Comparison of ENCODE assay signal across 11 cellular contexts in the genomic region with DNA sequence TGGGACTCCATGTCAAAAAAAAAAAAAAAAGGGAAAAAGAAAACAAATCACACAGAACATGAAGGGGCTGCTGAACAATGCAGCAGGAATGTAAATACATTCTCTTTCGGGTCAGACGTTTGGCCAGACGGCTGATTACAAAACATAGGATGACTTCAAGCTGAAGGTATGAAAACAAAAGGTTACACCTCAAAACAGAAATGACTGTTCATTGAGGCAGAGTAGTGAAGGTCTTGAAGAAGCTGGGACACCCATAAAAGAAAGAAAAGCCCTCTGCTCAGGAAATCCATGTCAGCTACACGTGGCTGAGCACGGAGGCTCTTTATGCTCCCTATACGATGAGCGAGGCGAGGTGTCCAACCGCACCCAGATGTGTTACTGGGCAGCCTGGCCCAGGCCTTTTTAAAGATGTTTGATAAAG. TPM values are rescaled to one million over a fixed set of nuclear protein-coding genes. Genes with fewer than 3 reads are reported as not detected.
DNase-seq lines count a peak whose midpoint lies in the region; ATAC-seq, FAIRE-seq and TF ChIP-seq lines count a peak whose summit lies in the region.
"Had no signal": no experiment of that assay in that cellular context is flagged by ENCODE, and none has a peak within 500 bp of the region (broad histone marks: within the 10 kb centered on the region; RNA-seq: fewer than 3 reads in every experiment).

No MANE protein-coding gene starts in this region.

- TF ChIP-seq POLR2A in HepG2 (IDR thresholded peaks at IDR 0.05; ENCODE audit: insufficient read depth in 1 of 2, low read depth in 2 of 2, low read length in 2 of 2): no peak

- H3K4me3 ChIP-seq in cardiac fibroblast (replicated peaks in 1 of 2; ENCODE audit: low read depth in 2 of 2, low read length in 2 of 2): no peak overlapping the region
- peak overlapping the region in 1 of 3 experiments; percentile 12; a peak in 1 of 6 replicates for H3K4me3 ChIP-seq in HepG2 (replicated peaks in 1 of 3; ENCODE audit: insufficient read depth in 1 of 3, low read depth in 2 of 3, low read length in 3 of 3)
- no peak overlapping the region for H3K4me3 ChIP-seq in colonic mucosa
- H3K4me3 ChIP-seq: psoas muscle had no signal

- no peaks in the 10 kb centered on the region for H3K36me3 ChIP-seq in HepG2 (replicated peaks in 1 of 2; ENCODE audit: control insufficient read depth in 1 of 2, insufficient read depth in 2 of 2, low read length in 2 of 2)
- H3K36me3 ChIP-seq in colonic mucosa: no peaks in the 10 kb centered on the region

- peak overlapping the region; percentile 59 for H3K4me2 ChIP-seq in HepG2 (ENCODE audit: low read depth, low read length)

- CTCF ChIA-PET in HepG2 (lab: Yijun Ruan, JAX; ENCODE audit: low intra/inter-chr PET ratio, low total read pairs): no interaction called here

- H3K9me3 ChIP-seq in HepG2 (ENCODE audit: low read length) (no peaks in the 10 kb centered on the region), colonic mucosa (no peaks in the 10 kb centered on the region)
- H3K9me3 ChIP-seq: psoas muscle had no signal

- no peaks in the 10 kb centered on the region for H3K27me3 Mint-ChIP-seq in activated T-helper 17 cell treated with anti-CD3 and anti-CD28 coated beads, Interleukin-2, amount 50 U/mL, for 72 hours

- intact Hi-C loops in HepG2 (cut with micrococcal nuclease; ENCODE audit: unreplicated experiment) (loop anchor here (5.0 kb wide), 1 partner anchor 35 kb away; no protein-coding TSS in a partner anchor), colonic mucosa (cut with DNase I) (no loop called here)

- in situ Hi-C loops in HepG2 (cut with HindIII; ENCODE audit: extremely low pct_ligation_motif_present, low pct_unique_long_range_greater_than_20kb): no loop called here

- H2AFZ ChIP-seq in HepG2 (ENCODE audit: low read length): no peak overlapping the region

- WGBS in HepG2 (ENCODE audit: low lambda C conversion rate): 3% methylated on average over 5 of the region's 9 CpGs

- H3K9me3 Mint-ChIP-seq in activated T-helper 17 cell treated with anti-CD3 and anti-CD28 coated beads, Interleukin-2, amount 50 U/mL, for 72 hours: no peaks in the 10 kb centered on the region

- POLR2A ChIA-PET in HepG2 (lab: Yijun Ruan, JAX): interaction anchor here (1.7 kb wide), 1 partner anchor 106 kb away, joined by 4 read pairs; no protein-coding TSS in a partner anchor

- peak; percentile 34 for FAIRE-seq in HepG2 (lab: Jason Lieb, UNC)
- FAIRE-seq: colon had no signal

- TF ChIP-seq CTCF in AG09319 (IDR thresholded peaks at IDR 0.05; ENCODE audit: low read depth, low read length): no peak
- TF ChIP-seq CTCF in cardiac fibroblast (IDR thresholded peaks at IDR 0.05; ENCODE audit: low read depth, low read length): no peak
- no peak for TF ChIP-seq CTCF in HepG2 (CRISPR knock-in tag; IDR thresholded peaks at IDR 0.05)
- no peak for TF ChIP-seq CTCF in colonic mucosa (IDR thresholded peaks at IDR 0.05)

- no peak overlapping the region for H3K27ac ChIP-seq in HepG2 (ENCODE audit: extremely low read length, insufficient read depth, low read length)
- no peak overlapping the region for H3K27ac ChIP-seq in colonic mucosa
- H3K27ac ChIP-seq: psoas muscle had no signal

- DNase-seq in AG09319 (ENCODE audit: extremely low read depth, low read depth) (peak; percentile 55), HuH-7.5 (ENCODE audit: low spot score) (peak; percentile 25), cardiac fibroblast (ENCODE audit: low read depth in 2 of 2) (peak; percentile 88 to 99), HepG2 (ENCODE audit: low spot score) (peak; percentile 90), colonic mucosa (no peak)
- DNase-seq: NCI-H446, psoas muscle had no signal

- no peaks in the 10 kb centered on the region for H3K4me1 Mint-ChIP-seq in activated T-helper 17 cell treated with anti-CD3 and anti-CD28 coated beads, Interleukin-2, amount 50 U/mL, for 72 hours

- H3K9ac ChIP-seq in HepG2 (ENCODE audit: insufficient read depth, low read depth, low read length): no peak overlapping the region
- no peak overlapping the region for H3K9ac ChIP-seq in colonic mucosa (ENCODE audit: low read depth in 2 of 2, low read length in 2 of 2)

- H3K4me1 ChIP-seq in HepG2 (ENCODE audit: insufficient read depth, low read length) (peaks cover 19% of the 10 kb centered on the region), colonic mucosa (no peaks in the 10 kb centered on the region)

- H3K27ac Mint-ChIP-seq in activated T-helper 17 cell treated with anti-CD3 and anti-CD28 coated beads, Interleukin-2, amount 50 U/mL, for 72 hours: no peak overlapping the region

- H3K27me3 ChIP-seq in HepG2 (ENCODE audit: control insufficient read depth in 1 of 2, insufficient read depth in 2 of 2, low read length in 2 of 2) (no peaks in the 10 kb centered on the region), colonic mucosa (no peaks in the 10 kb centered on the region)

- H3K36me3 Mint-ChIP-seq in activated T-helper 17 cell treated with anti-CD3 and anti-CD28 coated beads, Interleukin-2, amount 50 U/mL, for 72 hours (ENCODE audit: low read depth): no peaks in the 10 kb centered on the region

- no peaks in the 10 kb centered on the region for H3K79me2 ChIP-seq in HepG2 (ENCODE audit: insufficient read depth, low read length)

- H3K4me3 Mint-ChIP-seq in activated T-helper 17 cell treated with anti-CD3 and anti-CD28 coated beads, Interleukin-2, amount 50 U/mL, for 72 hours: no peak overlapping the region

- H4K20me1 ChIP-seq in HepG2 (ENCODE audit: insufficient read depth, low read length): no peaks in the 10 kb centered on the region

- no peak for TF ChIP-seq RAD21 in HepG2 (CRISPR knock-in tag; IDR thresholded peaks at IDR 0.05)

- no TSS peak for BruUV-seq in HepG2 (replicated peaks; lab: Mats Ljungman, UMichigan)

- ATAC-seq in HepG2: peak; percentile 92
- ATAC-seq in activated T-helper 17 cell treated with anti-CD3 and anti-CD28 coated beads, Interleukin-2, amount 50 U/mL, for 72 hours (replicated peaks): no peak
- no peak for ATAC-seq in HG02973 (IDR thresholded peaks at IDR 0.05; ENCODE audit: unreplicated experiment)
- ATAC-seq in GM21786 (IDR thresholded peaks at IDR 0.05; ENCODE audit: unreplicated experiment): no peak
- ATAC-seq: psoas muscle had no signal

- TF ChIP-seq EP300 in HepG2 (IDR thresholded peaks at IDR 0.05; ENCODE audit: low read depth in 2 of 2, low read length in 2 of 2) (peak in 1 of 2 experiments; percentile 73; a peak in 1 of 4 replicates), HepG2 (CRISPR knock-in tag; IDR thresholded peaks at IDR 0.05; ENCODE audit: borderline replicate concordance) (peak; percentile 30; the same call in 1 of the 2 replicates)

TF ChIP-seq in HepG2, 621 proteins besides CTCF, POLR2A, EP300 and RAD21 (continues in another document):
- TF ChIP-seq, protein P1, sequence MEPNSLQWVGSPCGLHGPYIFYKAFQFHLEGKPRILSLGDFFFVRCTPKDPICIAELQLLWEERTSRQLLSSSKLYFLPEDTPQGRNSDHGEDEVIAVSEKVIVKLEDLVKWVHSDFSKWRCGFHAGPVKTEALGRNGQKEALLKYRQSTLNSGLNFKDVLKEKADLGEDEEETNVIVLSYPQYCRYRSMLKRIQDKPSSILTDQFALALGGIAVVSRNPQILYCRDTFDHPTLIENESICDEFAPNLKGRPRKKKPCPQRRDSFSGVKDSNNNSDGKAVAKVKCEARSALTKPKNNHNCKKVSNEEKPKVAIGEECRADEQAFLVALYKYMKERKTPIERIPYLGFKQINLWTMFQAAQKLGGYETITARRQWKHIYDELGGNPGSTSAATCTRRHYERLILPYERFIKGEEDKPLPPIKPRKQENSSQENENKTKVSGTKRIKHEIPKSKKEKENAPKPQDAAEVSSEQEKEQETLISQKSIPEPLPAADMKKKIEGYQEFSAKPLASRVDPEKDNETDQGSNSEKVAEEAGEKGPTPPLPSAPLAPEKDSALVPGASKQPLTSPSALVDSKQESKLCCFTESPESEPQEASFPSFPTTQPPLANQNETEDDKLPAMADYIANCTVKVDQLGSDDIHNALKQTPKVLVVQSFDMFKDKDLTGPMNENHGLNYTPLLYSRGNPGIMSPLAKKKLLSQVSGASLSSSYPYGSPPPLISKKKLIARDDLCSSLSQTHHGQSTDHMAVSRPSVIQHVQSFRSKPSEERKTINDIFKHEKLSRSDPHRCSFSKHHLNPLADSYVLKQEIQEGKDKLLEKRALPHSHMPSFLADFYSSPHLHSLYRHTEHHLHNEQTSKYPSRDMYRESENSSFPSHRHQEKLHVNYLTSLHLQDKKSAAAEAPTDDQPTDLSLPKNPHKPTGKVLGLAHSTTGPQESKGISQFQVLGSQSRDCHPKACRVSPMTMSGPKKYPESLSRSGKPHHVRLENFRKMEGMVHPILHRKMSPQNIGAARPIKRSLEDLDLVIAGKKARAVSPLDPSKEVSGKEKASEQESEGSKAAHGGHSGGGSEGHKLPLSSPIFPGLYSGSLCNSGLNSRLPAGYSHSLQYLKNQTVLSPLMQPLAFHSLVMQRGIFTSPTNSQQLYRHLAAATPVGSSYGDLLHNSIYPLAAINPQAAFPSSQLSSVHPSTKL (CRISPR knock-in tag; IDR thresholded peaks at IDR 0.05): peak; percentile 91
- no peak for TF ChIP-seq NFE2L1 (CRISPR knock-in tag; IDR thresholded peaks at IDR 0.05; ENCODE audit: borderline replicate concordance)

RNA-seq across cellular contexts. Expression of a gene that starts 37.7 kb away (rescaled TPM):
- total RNA-seq in HepG2 (2016; rRNA removed; fragmentation: Illumina TruSeq; extraction: Trizol) (4.6 and 5.3 TPM in 2 replicates), colonic mucosa (10 to 100 TPM; 38.4 to 47.6 TPM)
- 9.9 and 11.4 TPM in 2 replicates for total RNA-seq in HepG2 (2016; cell fraction: cytosol; rRNA removed; fragmentation: Illumina TruSeq; extraction: Trizol; ENCODE audit: low read depth)
- total RNA-seq in HepG2 (2016; cell fraction: insoluble cytoplasmic fraction; rRNA removed; fragmentation: Illumina TruSeq; extraction: Trizol): 4.6 and 5.5 TPM in 2 replicates
- total RNA-seq in HepG2 (2016; cell fraction: membrane; rRNA removed; fragmentation: Illumina TruSeq; extraction: Trizol): 4.0 and 5.2 TPM in 2 replicates
- total RNA-seq in HepG2 (2016; cell fraction: nucleus; rRNA removed; fragmentation: Illumina TruSeq; extraction: Trizol): 7.1 and 8.1 TPM in 2 replicates
- polyA plus RNA-seq in HepG2 (2011; rRNA removed): 4.7 and 6.6 TPM in 2 replicates
- polyA plus RNA-seq in HepG2 (2011; cell fraction: cytosol; rRNA removed): 2.0 and 2.4 TPM in 2 replicates
- 6.0 and 6.1 TPM in 2 replicates for polyA plus RNA-seq in HepG2 (2011; cell fraction: nucleus; rRNA removed)
- polyA plus RNA-seq in HepG2 (2012): 4.3 and 6.2 TPM in 2 replicates
- polyA plus RNA-seq in HepG2 (2016; cell fraction: cytosol; fragmentation: Illumina TruSeq; extraction: Trizol; ENCODE audit: low read depth): 0.24 and 0.28 TPM in 2 replicates
- 1.4 and 2.2 TPM in 2 replicates for polyA plus RNA-seq in HepG2 (2016; cell fraction: insoluble cytoplasmic fraction; fragmentation: Illumina TruSeq; extraction: Trizol; ENCODE audit: low read depth)
- 0.51 and 0.76 TPM in 2 replicates for polyA plus RNA-seq in HepG2 (2016; cell fraction: membrane; fragmentation: Illumina TruSeq; extraction: Trizol; ENCODE audit: low read depth)
- polyA plus RNA-seq in HepG2 (2016; cell fraction: nucleus; fragmentation: Illumina TruSeq; extraction: Trizol; ENCODE audit: insufficient read depth, low read depth): 2.9 and 3.8 TPM in 2 replicates
- 6.9 and 9.3 TPM in 2 replicates for polyA minus RNA-seq in HepG2 (2011; rRNA and poly(A)+ RNA removed; ENCODE audit: low replicate concordance)
- polyA minus RNA-seq in HepG2 (2011; cell fraction: cytosol; rRNA and poly(A)+ RNA removed): 13.8 and 18.8 TPM in 2 replicates
- 42.7 and 45.4 TPM in 2 replicates for polyA minus RNA-seq in HepG2 (2011; cell fraction: nucleus; rRNA and poly(A)+ RNA removed)
- total RNA-seq in activated T-helper 17 cell treated with anti-CD3 and anti-CD28 coated beads, Interleukin-2, amount 50 U/mL, for 72 hours: under 1 TPM; 0.21 to 0.32 TPM
